ENCODE assay signal across 8 cellular contexts in genomic region chr11:73478737-73479347, GRCh38.
DNase-seq lines count a peak whose midpoint lies in the region; ATAC-seq and TF ChIP-seq lines count a peak whose summit lies in the region.

No MANE protein-coding gene starts in this region.

- TF ChIP-seq EP300 in Ishikawa (IDR thresholded peaks at IDR 0.05; ENCODE audit: borderline replicate concordance) = no peak

- peak; percentile 75 for TF ChIP-seq RAD21 in Ishikawa (IDR thresholded peaks at IDR 0.05; ENCODE audit: low read depth)

- intact Hi-C loops in posterior cingulate gyrus (cut with DNase I) = loop anchor here (5.0 kb wide), 1 partner anchor 118 kb away; the partner anchor contains the start of gene FAM168A

- no peaks in the 10 kb centered on the region for H3K27me3 ChIP-seq in WERI-Rb-1 (ENCODE audit: insufficient read depth, low read depth, severe bottlenecking)

- peak; percentile 1 for DNase-seq in DMS 273 treated with DMSO at 0.1 percent for 48 hours (lab: John Stamatoyannopoulos, UW)
- no peak for DNase-seq in WERI-Rb-1
- DNase-seq in kidney tubule cell (ENCODE audit: low spot score) = peak; percentile 45
- DNase-seq in activated CD4-positive, CD25-positive, alpha-beta regulatory T cell treated with anti-CD3 and anti-CD28 coated beads, Interleukin-2, amount 50 U/mL, for 72 hours = no peak
- DNase-seq in HUDEP-2 (lab: John Stamatoyannopoulos, UW; ENCODE audit: unreplicated experiment in 76 of 76) = no peak
- no peak for DNase-seq in posterior cingulate gyrus

- H3K27ac ChIP-seq in WERI-Rb-1 = no peak overlapping the region

- no peak overlapping the region for H3K4me3 ChIP-seq in WERI-Rb-1 (ENCODE audit: low read depth, low read length)

- TF ChIP-seq CTCF in WERI-Rb-1 (IDR thresholded peaks at IDR 0.05; ENCODE audit: low read depth, low read length) = peak; percentile 80

- ATAC-seq in HG02642 (IDR thresholded peaks at IDR 0.05; ENCODE audit: poor library complexity, unreplicated experiment) = no peak

- no peaks in the 10 kb centered on the region for H3K9me3 ChIP-seq in WERI-Rb-1 (ENCODE audit: severe bottlenecking)

- no peaks in the 10 kb centered on the region for H3K36me3 ChIP-seq in WERI-Rb-1

TF ChIP-seq in Ishikawa, 13 proteins besides CTCF, POLR2A, EP300 and RAD21:
- TF ChIP-seq CEBPB (IDR thresholded peaks at IDR 0.05) (peak; percentile 58), TAF1 (IDR thresholded peaks at IDR 0.05; ENCODE audit: low read depth) (no peak)
TF ChIP-seq in Ishikawa: peak in this region for 1.

Comparison
In these comparisons a context has a peak if more than half of its experiments do, and no peak if none do; other contexts are left out.
1. DNase-seq: peak in DMS 273 treated with DMSO at 0.1 percent for 48 hours (single experiment) and kidney tubule cell (single experiment); none in WERI-Rb-1 (single experiment), activated CD4-positive, CD25-positive, alpha-beta regulatory T cell treated with anti-CD3 and anti-CD28 coated beads, Interleukin-2, amount 50 U/mL, for 72 hours (single experiment), HUDEP-2 (0 of 76) and posterior cingulate gyrus (0 of 10).